Comparison of ENCODE assay signal across 25 cellular contexts in the genomic region with DNA sequence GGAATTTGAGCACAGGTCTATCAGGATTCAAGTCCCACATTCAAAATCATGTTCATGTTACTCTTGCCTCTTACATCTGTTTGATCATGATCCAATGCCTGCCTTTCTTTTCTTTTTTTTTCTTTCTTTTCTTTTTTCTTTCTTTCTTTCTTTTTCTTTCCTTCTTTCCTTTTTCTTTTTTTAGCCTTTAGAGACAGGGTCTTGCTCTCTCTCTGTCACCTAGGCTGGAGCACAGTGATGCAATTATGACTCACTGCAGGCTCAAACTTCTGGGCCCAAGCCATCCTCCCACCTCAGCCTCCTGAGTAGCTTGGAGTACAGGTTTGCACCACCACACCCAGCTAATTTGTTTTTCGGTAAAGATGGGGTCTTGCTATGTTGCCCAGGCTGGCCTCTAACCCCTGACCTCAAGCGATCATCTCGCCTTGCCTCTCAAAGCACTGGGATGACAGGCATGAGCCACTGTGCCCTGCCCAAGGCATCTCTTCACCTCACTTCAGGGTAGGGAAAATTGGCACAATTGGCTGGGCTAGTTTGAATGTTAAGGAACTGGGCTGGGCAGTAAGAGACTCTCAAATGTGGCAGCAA.
"Had no signal": no experiment of that assay in that cellular context is flagged by ENCODE, and none has a peak within 500 bp of the region (broad histone marks: within the 10 kb centered on the region; RNA-seq: fewer than 3 reads in every experiment).

No MANE protein-coding gene starts in this region.

- H3K4me1 ChIP-seq: lower lobe of right lung, prostate gland, right atrium auricular region, suprapubic skin, transverse colon, upper lobe of right lung, uterus had no signal

- H3K4me2 ChIP-seq: smooth muscle cell had no signal

- DNase-seq: cortex of kidney; effector memory CD8-positive, alpha-beta T cell; foreskin fibroblast; gastrocnemius medialis; head of caudate nucleus; left ventricle myocardium superior; lower lobe of right lung; naive thymus-derived CD8-positive, alpha-beta T cell; nephron progenitor cell; nucleus accumbens; stimulated activated CD4-positive, alpha-beta T cell treated with anti-CD3 and anti-CD28 coated beads, Interleukin-12 subunit alpha, Interleukin-12 subunit beta, amount 100 ng/mL, for 4 hours; stimulated activated CD4-positive, alpha-beta T cell treated with anti-CD3 and anti-CD28 coated beads, Interleukin-1b, Interleukin-23, amount 100 ng/mL, for 48 hours; stimulated activated CD4-positive, alpha-beta T cell treated with anti-CD3 and anti-CD28 coated beads, Interleukin-4, amount 100 ng/mL, for 1 hour; stimulated activated CD8-positive, alpha-beta memory T cell treated with anti-CD3 and anti-CD28 coated beads, Interleukin-4, amount 100 ng/mL, for 48 hours; stimulated activated naive CD4-positive, alpha-beta T cell treated with Interleukin-2 at 50 U/mL for 16 hours; transverse colon; upper lobe of right lung; uterus had no signal

- H3K4me1 Mint-ChIP-seq: nephron progenitor cell had no signal

- H3K27ac Mint-ChIP-seq: effector memory CD8-positive, alpha-beta T cell; nephron progenitor cell had no signal

- H3K36me3 ChIP-seq: gastrocnemius medialis, lower lobe of right lung, prostate gland, right atrium auricular region, suprapubic skin, transverse colon, upper lobe of right lung, uterus had no signal

- H3K4me3 ChIP-seq: gastrocnemius medialis, lower lobe of right lung, prostate gland, right atrium auricular region, smooth muscle cell, suprapubic skin, transverse colon, upper lobe of right lung, uterus had no signal

- H3K27me3 ChIP-seq: gastrocnemius medialis, right atrium auricular region, suprapubic skin, transverse colon, upper lobe of right lung, uterus had no signal

- H3K27me3 Mint-ChIP-seq: naive thymus-derived CD8-positive, alpha-beta T cell had no signal

- H3K36me3 Mint-ChIP-seq: naive thymus-derived CD8-positive, alpha-beta T cell had no signal

- H3K9me3 Mint-ChIP-seq: effector memory CD8-positive, alpha-beta T cell; naive thymus-derived CD8-positive, alpha-beta T cell; nephron progenitor cell had no signal

- H3K27ac ChIP-seq: epithelial cell of prostate, gastrocnemius medialis, lower lobe of right lung, prostate gland, right atrium auricular region, suprapubic skin, transverse colon, upper lobe of right lung, uterus had no signal

- H3K4me3 Mint-ChIP-seq: effector memory CD8-positive, alpha-beta T cell; naive thymus-derived CD8-positive, alpha-beta T cell; nephron progenitor cell had no signal

- H3K9me3 ChIP-seq: gastrocnemius medialis, lower lobe of right lung, prostate gland, right atrium auricular region, suprapubic skin, transverse colon, upper lobe of right lung, uterus had no signal

- ATAC-seq: effector memory CD8-positive, alpha-beta T cell; esophagus mucosa; gastrocnemius medialis; left ventricle myocardium superior; lower lobe of right lung; naive thymus-derived CD8-positive, alpha-beta T cell; sciatic nerve; upper lobe of right lung had no signal
